Comparison of ENCODE assay signal across 23 cellular contexts in the genomic region with DNA sequence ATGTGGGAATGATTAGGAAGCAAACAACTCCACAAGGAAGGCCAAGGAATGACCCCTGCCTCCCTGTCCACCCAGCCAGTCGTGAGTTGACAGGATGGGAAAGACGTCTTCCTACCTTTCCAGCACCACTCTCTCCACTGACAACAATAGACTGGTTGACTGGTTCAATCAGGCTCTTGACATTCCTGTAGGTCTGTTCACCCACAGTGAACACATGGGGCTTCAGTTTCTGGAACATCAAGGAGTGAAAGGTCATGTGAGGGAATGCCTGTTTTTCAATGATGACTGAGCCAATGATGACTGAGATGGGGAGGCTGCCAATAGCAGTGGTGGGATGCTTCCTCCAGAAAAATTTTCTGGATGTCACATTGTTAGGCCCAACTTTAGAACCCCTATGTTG. TPM values are rescaled to one million over a fixed set of nuclear protein-coding genes. Genes with fewer than 3 reads are reported as not detected.
DNase-seq lines count a peak whose midpoint lies in the region; TF ChIP-seq lines count a peak whose summit lies in the region.
"Had no signal": no experiment of that assay in that cellular context is flagged by ENCODE, and none has a peak within 500 bp of the region (broad histone marks: within the 10 kb centered on the region; RNA-seq: fewer than 3 reads in every experiment).

No MANE protein-coding gene starts in this region.

- TF ChIP-seq CTCF in epithelial cell of esophagus (IDR thresholded peaks at IDR 0.05; ENCODE audit: insufficient read depth, low read depth, low read length, missing control alignments) (no peak), GM13977 (IDR thresholded peaks at IDR 0.05; ENCODE audit: extremely low read depth, insufficient read depth, missing control alignments) (no peak)

- H4K5ac ChIP-seq in mesendoderm (ENCODE audit: low read length) = no peak overlapping the region

- DNase-seq in activated effector memory CD4-positive, alpha-beta T cell treated with anti-CD3 and anti-CD28 coated beads, Interleukin-2, amount 50 U/mL, for 16 hours = peak; percentile 50
- no peak for DNase-seq in activated effector memory CD4-positive, alpha-beta T cell treated with Interleukin-2 at 50 U/mL for 16 hours
- peak; percentile 41 for DNase-seq in M059J (ENCODE audit: low read depth)
- peak; percentile 44 for DNase-seq in epithelial cell of esophagus (ENCODE audit: low read depth)
- DNase-seq in trophoblast cell = no peak
- no peak for DNase-seq in GM13977 (ENCODE audit: low spot score)
- DNase-seq in GOT3 (lab: John Stamatoyannopoulos, UW) = no peak
- DNase-seq in mesendoderm = no peak
- DNase-seq: ACHN; activated naive CD4-positive, alpha-beta T cell; DMS 273 treated with DMSO at 0.1 percent for 48 hours; foreskin melanocyte; GF-D8; MG63; NCI-H2171 treated with DMSO at 0.1 percent for 48 hours; NCI-H774; stimulated activated CD4-positive, alpha-beta T cell treated with anti-CD3 and anti-CD28 coated beads, Interleukin-12 subunit alpha, Interleukin-12 subunit beta, amount 100 ng/mL, for 4 hours; stimulated activated CD8-positive, alpha-beta memory T cell treated with anti-CD3 and anti-CD28 coated beads, Interleukin-4, amount 100 ng/mL, for 48 hours; T-helper 2 cell had no signal

- no peak overlapping the region for H4K12ac ChIP-seq in trophoblast cell (ENCODE audit: low read depth, low read length)

- H2AFZ ChIP-seq in trophoblast cell (ENCODE audit: insufficient read depth, low read length, poor library complexity) = no peak overlapping the region
- H2AFZ ChIP-seq: PC-9 had no signal

- WGBS in trophoblast cell (ENCODE audit: extremely low coverage, insufficient coverage, insufficient read length) = no CpG with 5 or more reads among the region's 2 CpGs
- WGBS in mesendoderm (ENCODE audit: extremely low coverage, insufficient coverage, low lambda C conversion rate) = no CpG with 5 or more reads among the region's 2 CpGs

- no peak overlapping the region for H3K56ac ChIP-seq in mesendoderm (ENCODE audit: low read length)

- no peaks in the 10 kb centered on the region for H3K27me3 ChIP-seq in trophoblast cell (ENCODE audit: insufficient read depth, low read length)
- H3K27me3 ChIP-seq in mesendoderm (ENCODE audit: insufficient read depth, low read length, poor library complexity) = no peaks in the 10 kb centered on the region
- H3K27me3 ChIP-seq: MG63, neutrophil, suprapubic skin had no signal

- H3K4me1 ChIP-seq in trophoblast cell (ENCODE audit: control insufficient read depth in 1 of 2, insufficient read depth in 2 of 2, low read length in 2 of 2) (no peaks in the 10 kb centered on the region), mesendoderm (ENCODE audit: control insufficient read depth, low read depth, low read length) (no peaks in the 10 kb centered on the region)
- H3K4me1 ChIP-seq: suprapubic skin had no signal

- H2BK15ac ChIP-seq in mesendoderm (replicated peaks; ENCODE audit: low read depth) = no peak overlapping the region

- no peak overlapping the region for H3K27ac ChIP-seq in trophoblast cell (ENCODE audit: low read depth, low read length)
- no peak overlapping the region for H3K27ac ChIP-seq in mesendoderm (ENCODE audit: low read depth, low read length)
- H3K27ac ChIP-seq: coronary artery, neutrophil, PC-9, suprapubic skin had no signal

- H3K79me1 ChIP-seq in trophoblast cell (ENCODE audit: low read length) (no peaks in the 10 kb centered on the region), mesendoderm (ENCODE audit: low read length) (peaks cover 6% of the 10 kb centered on the region)

- H3K4ac ChIP-seq in trophoblast cell (ENCODE audit: low read depth, low read length) (no peak overlapping the region), mesendoderm (ENCODE audit: low read depth, low read length) (no peak overlapping the region)

- no peak overlapping the region for H3K23ac ChIP-seq in trophoblast cell (ENCODE audit: low read length)
- H3K23ac ChIP-seq in mesendoderm (ENCODE audit: low read length) = no peak overlapping the region

- in situ Hi-C loops in GM13977 (cut with MboI; ENCODE audit: low pct_unique_long_range_greater_than_20kb, low sequenced_read_pairs, unreplicated experiment) = no loop called here

- H2AK5ac ChIP-seq in trophoblast cell (ENCODE audit: low read length) (no peak overlapping the region), mesendoderm (ENCODE audit: low read length) (no peak overlapping the region)

- H3K4me2 ChIP-seq in trophoblast cell (ENCODE audit: low read length) (no peak overlapping the region), mesendoderm (ENCODE audit: low read length) (no peak overlapping the region)
- H3K4me2 ChIP-seq: PC-9 had no signal

- H3K18ac ChIP-seq in trophoblast cell (ENCODE audit: low read length) = peak overlapping the region; percentile 3
- no peak overlapping the region for H3K18ac ChIP-seq in mesendoderm (ENCODE audit: low read length)

- no peak overlapping the region for H2BK12ac ChIP-seq in trophoblast cell (ENCODE audit: low read length)

- H3K14ac ChIP-seq in trophoblast cell (ENCODE audit: low read length) = no peak overlapping the region

- H3K4me3 ChIP-seq in epithelial cell of esophagus (ENCODE audit: low read length) (no peak overlapping the region), trophoblast cell (ENCODE audit: low read depth, low read length) (no peak overlapping the region), mesendoderm (ENCODE audit: low read length) (no peak overlapping the region)
- H3K4me3 ChIP-seq: coronary artery, MG63, PC-9, suprapubic skin had no signal

- H3K9ac ChIP-seq in trophoblast cell (ENCODE audit: low read length) (no peak overlapping the region), mesendoderm (ENCODE audit: low read length) (no peak overlapping the region)

- H4K91ac ChIP-seq in trophoblast cell (ENCODE audit: low read depth, low read length) = no peak overlapping the region

- H3K79me2 ChIP-seq in trophoblast cell (ENCODE audit: control insufficient read depth, insufficient read depth, low read length, poor library complexity) = no peaks in the 10 kb centered on the region
- no peaks in the 10 kb centered on the region for H3K79me2 ChIP-seq in mesendoderm (ENCODE audit: control insufficient read depth, insufficient read depth, low read length)

- H3K9me3 ChIP-seq in trophoblast cell (ENCODE audit: insufficient read depth, low read depth, low read length) = no peaks in the 10 kb centered on the region
- H3K9me3 ChIP-seq: MG63, neutrophil, suprapubic skin had no signal

- H2BK120ac ChIP-seq in trophoblast cell (ENCODE audit: insufficient read depth, low read length, poor library complexity) (no peak overlapping the region), mesendoderm (ENCODE audit: low read depth, low read length) (no peak overlapping the region)

- H4K8ac ChIP-seq in trophoblast cell (ENCODE audit: low read depth, low read length) = no peak overlapping the region
- H4K8ac ChIP-seq in mesendoderm (ENCODE audit: low read depth, low read length) = no peak overlapping the region

- H2BK5ac ChIP-seq in trophoblast cell (ENCODE audit: low read depth, low read length, poor library complexity) (no peak overlapping the region), mesendoderm (ENCODE audit: low read length) (no peak overlapping the region)

- H3K36me3 ChIP-seq in trophoblast cell (ENCODE audit: control insufficient read depth in 1 of 2, insufficient read depth in 2 of 2, low read length in 2 of 2) = peaks cover 40 to 48% of the 10 kb centered on the region in 2 experiments
- peaks cover 28% of the 10 kb centered on the region for H3K36me3 ChIP-seq in mesendoderm (ENCODE audit: control insufficient read depth, insufficient read depth, low read length)

RNA-seq across cellular contexts. Expression of a gene that starts 9.6 kb away (rescaled TPM):
- total RNA-seq in M059J (2014; rRNA removed; shearing (Covaris generic)) = 47.0 and 57.9 TPM in 2 replicates
- 43.1 and 44.7 TPM in 2 replicates for polyA plus RNA-seq in trophoblast cell (2013)
- polyA plus RNA-seq in mesendoderm (2013, experiment 1 of 2) = 59.6 TPM
- 63.2 TPM for polyA plus RNA-seq in mesendoderm (2013, experiment 2 of 2)

RNA-seq across cellular contexts. Expression of a gene that starts 9.7 kb away (rescaled TPM):
- 8.3 and 10.8 TPM in 2 replicates for total RNA-seq in M059J (2014; rRNA removed; shearing (Covaris generic))
- polyA plus RNA-seq in trophoblast cell (2013) = 7.0 and 7.1 TPM in 2 replicates
- polyA plus RNA-seq in mesendoderm (2013, experiment 1 of 2) = 27.8 TPM
- polyA plus RNA-seq in mesendoderm (2013, experiment 2 of 2) = 27.6 TPM

RNA-seq across cellular contexts. Expression of a gene that starts 19.6 kb away (rescaled TPM):
- 48.5 and 58.9 TPM in 2 replicates for total RNA-seq in M059J (2014; rRNA removed; shearing (Covaris generic))
- polyA plus RNA-seq in trophoblast cell (2013) = 61.1 and 62.0 TPM in 2 replicates
- 38.9 TPM for polyA plus RNA-seq in mesendoderm (2013, experiment 1 of 2)
- polyA plus RNA-seq in mesendoderm (2013, experiment 2 of 2) = 38.1 TPM

RNA-seq across cellular contexts. Expression of a gene that starts 38.6 kb away (rescaled TPM):
- total RNA-seq in M059J (2014; rRNA removed; shearing (Covaris generic)) = 57.2 and 59.0 TPM in 2 replicates
- polyA plus RNA-seq in trophoblast cell (2013) = 47.5 and 47.9 TPM in 2 replicates
- polyA plus RNA-seq in mesendoderm (2013, experiment 1 of 2) = 71.6 TPM
- 69.6 TPM for polyA plus RNA-seq in mesendoderm (2013, experiment 2 of 2)

Comparison
In these comparisons a context has a peak if more than half of its experiments do, and no peak if none do; other contexts are left out.
1. DNase-seq: peak in activated effector memory CD4-positive, alpha-beta T cell treated with anti-CD3 and anti-CD28 coated beads, Interleukin-2, amount 50 U/mL, for 16 hours (single experiment), M059J (single experiment) and epithelial cell of esophagus (single experiment); none in activated effector memory CD4-positive, alpha-beta T cell treated with Interleukin-2 at 50 U/mL for 16 hours (single experiment), trophoblast cell (0 of 2), GM13977 (single experiment), GOT3 (single experiment) and mesendoderm (single experiment).